Comparison of ENCODE assay signal across 1 cellular context in genomic region chr10:133165556-133166503, GRCh38.
TF ChIP-seq lines count a peak whose summit lies in the region.

No MANE protein-coding gene starts in this region.

TF ChIP-seq in SK-N-SH, 30 proteins besides CTCF, POLR2A, EP300 and RAD21 (continued from another document):
- no peak for TF ChIP-seq TAF1 (IDR thresholded peaks at IDR 0.05; ENCODE audit: borderline replicate concordance, low read depth, low read length)
